ENCODE assay signal across 14 cellular contexts in the genomic region with DNA sequence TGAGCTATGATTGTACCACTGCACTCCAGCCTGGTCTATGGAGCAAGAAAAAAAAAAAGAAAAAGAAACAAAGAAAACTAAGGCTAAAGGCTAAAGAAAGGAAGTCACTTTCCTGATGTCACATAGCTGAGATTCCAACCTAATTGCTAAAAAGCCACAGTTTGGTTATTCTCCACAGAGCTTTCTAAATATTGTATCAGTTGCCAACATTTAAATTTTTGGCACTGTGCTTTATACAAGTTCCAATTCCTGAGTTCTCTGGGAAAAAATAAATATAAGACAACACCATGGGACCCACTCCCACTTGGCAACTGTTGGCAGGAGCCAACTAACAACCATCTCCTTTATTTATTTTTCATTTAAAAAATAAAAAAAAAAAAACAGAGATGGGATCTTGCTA. TPM values are rescaled to one million over a fixed set of nuclear protein-coding genes. Genes with fewer than 3 reads are reported as not detected.
DNase-seq lines count a peak whose midpoint lies in the region; ATAC-seq and TF ChIP-seq lines count a peak whose summit lies in the region.
"Had no signal": no experiment of that assay in that cellular context is flagged by ENCODE, and none has a peak within 500 bp of the region (broad histone marks: within the 10 kb centered on the region; RNA-seq: fewer than 3 reads in every experiment).

No MANE protein-coding gene starts in this region.

- no peaks in the 10 kb centered on the region for H4K20me1 ChIP-seq in MM.1S (ENCODE audit: insufficient read depth, low read length)

- no peaks in the 10 kb centered on the region for H3K27me3 ChIP-seq in SJSA1 (replicated peaks)
- no peaks in the 10 kb centered on the region for H3K27me3 ChIP-seq in spleen (replicated peaks in 1 of 7)
- no peaks in the 10 kb centered on the region for H3K27me3 ChIP-seq in MM.1S (replicated peaks; ENCODE audit: insufficient read depth, low read length)
- no peaks in the 10 kb centered on the region for H3K27me3 ChIP-seq in prostate gland (replicated peaks; ENCODE audit: insufficient read depth)
- H3K27me3 ChIP-seq: uterus had no signal

- H2AFZ ChIP-seq in MM.1S (ENCODE audit: low read length): no peak overlapping the region

- H3K4me3 ChIP-seq in SJSA1 (no peak overlapping the region), fibroblast of the aortic adventitia (ENCODE audit: low read depth, low read length) (no peak overlapping the region), spleen (no peak overlapping the region), MM.1S (ENCODE audit: low read length) (no peak overlapping the region), prostate gland (no peak overlapping the region)
- H3K4me3 ChIP-seq: SK-N-MC, uterus had no signal

- H3K4me1 ChIP-seq in SJSA1 (replicated peaks) (peaks cover 12% of the 10 kb centered on the region), spleen (peaks cover 8 to 21% (median 17%) of the 10 kb centered on the region in 6 donors), MM.1S (ENCODE audit: low read length) (no peaks in the 10 kb centered on the region), prostate gland (replicated peaks) (no peaks in the 10 kb centered on the region)
- H3K4me1 ChIP-seq: uterus had no signal

- no peaks in the 10 kb centered on the region for H3K9me3 ChIP-seq in SJSA1 (replicated peaks)
- no peaks in the 10 kb centered on the region for H3K9me3 ChIP-seq in spleen
- H3K9me3 ChIP-seq in MM.1S (replicated peaks; ENCODE audit: insufficient read depth, low read length): no peaks in the 10 kb centered on the region
- no peaks in the 10 kb centered on the region for H3K9me3 ChIP-seq in prostate gland
- H3K9me3 ChIP-seq: uterus had no signal

- TF ChIP-seq CTCF in fibroblast of the aortic adventitia (IDR thresholded peaks at IDR 0.05; ENCODE audit: insufficient read depth, low read length): no peak
- TF ChIP-seq CTCF in spleen (IDR thresholded peaks at IDR 0.05 in 8 of 11, conservative IDR thresholded peaks at IDR 0.05 in 3 of 11): no peak
- TF ChIP-seq CTCF in MM.1S (IDR thresholded peaks at IDR 0.05; ENCODE audit: low read length): no peak
- TF ChIP-seq CTCF in prostate gland (IDR thresholded peaks at IDR 0.05): no peak

- H3K79me2 ChIP-seq in MM.1S (ENCODE audit: low read length): no peaks in the 10 kb centered on the region

- H3K4me2 ChIP-seq in MM.1S (ENCODE audit: low read depth, low read length): no peak overlapping the region

- H3K27ac ChIP-seq in SJSA1 (peak overlapping the region; percentile 83), spleen (peak overlapping the region in 7 of 8 donors; percentile 26 to 84 (median 74)), MM.1S (ENCODE audit: low read length) (no peak overlapping the region), prostate gland (no peak overlapping the region)
- H3K27ac ChIP-seq: SK-N-MC had no signal

- DNase-seq in Daoy (ENCODE audit: low read depth) (peak; percentile 48), SJSA1 (ENCODE audit: low read depth in 1 of 2, low spot score in 2 of 2) (peak in 1 of 2 experiments; percentile 85), fibroblast of the aortic adventitia (ENCODE audit: low read depth) (peak; percentile 87), spleen (no peak), MM.1S (no peak), prostate gland (ENCODE audit: low spot score) (no peak), KG1 (lab: John Stamatoyannopoulos, UW) (no peak)
- DNase-seq: activated effector memory CD4-positive, alpha-beta T cell treated with anti-CD3 and anti-CD28 coated beads, Interleukin-2, amount 50 U/mL, for 16 hours; head of caudate nucleus; NCI-H187; uterus had no signal

- intact Hi-C loops in spleen (cut with DNase I; ENCODE audit: low total_unique reads) (no loop called here), prostate gland (cut with DNase I) (no loop called here)

- H3K36me3 ChIP-seq in SJSA1: peaks cover 11% of the 10 kb centered on the region
- peaks cover 0 to 27% (median 2%) of the 10 kb centered on the region in 6 donors for H3K36me3 ChIP-seq in spleen
- H3K36me3 ChIP-seq in MM.1S (replicated peaks; ENCODE audit: insufficient read depth, low read length): no peaks in the 10 kb centered on the region
- no peaks in the 10 kb centered on the region for H3K36me3 ChIP-seq in prostate gland
- H3K36me3 ChIP-seq: uterus had no signal

- H3K9ac ChIP-seq in MM.1S (ENCODE audit: low read length): no peak overlapping the region

- no peaks in the 10 kb centered on the region for H3K9me2 ChIP-seq in MM.1S (replicated peaks; ENCODE audit: insufficient read depth, low read length)

- H3F3A ChIP-seq in MM.1S (ENCODE audit: insufficient read depth, low read length): no peaks in the 10 kb centered on the region

- TF ChIP-seq POLR2A in spleen (IDR thresholded peaks at IDR 0.05): no peak
- TF ChIP-seq POLR2A in prostate gland (IDR thresholded peaks at IDR 0.05): no peak

- ATAC-seq in GM21529 (IDR thresholded peaks at IDR 0.05; ENCODE audit: unreplicated experiment): no peak
- ATAC-seq: sciatic nerve had no signal

RNA-seq across cellular contexts. Expression of gene LYPD3, which starts 11.2 kb away (rescaled TPM):
- total RNA-seq in Daoy (2014; rRNA removed; shearing (Covaris generic)): 0.74 TPM in 1 of 2 replicates, not detected in the other
- total RNA-seq in SJSA1 (2014; rRNA removed; shearing (Covaris generic)): 0.13 TPM in 1 of 2 replicates, not detected in the other
- total RNA-seq in fibroblast of the aortic adventitia (ENCODE audit: low replicate concordance): 0.36 TPM in 1 of 2 replicates, not detected in the other
- 1 to 10 TPM in 6 of 7 donors, under 1 TPM in 1; 0.57 to 2.8 (median 1.4) TPM for total RNA-seq in spleen
- polyA plus RNA-seq in spleen: 1 to 10 TPM; 1.5 to 1.7 (median 1.6) TPM
- total RNA-seq in prostate gland: 10 to 100 TPM in 1 of 2 donors, 1 to 10 TPM in 1; 9.8 to 27.6 TPM

RNA-seq across cellular contexts. Expression of gene PHLDB3, which starts 27.9 kb away (rescaled TPM):
- total RNA-seq in Daoy (2014; rRNA removed; shearing (Covaris generic)): 7.8 and 17.6 TPM in 2 replicates
- total RNA-seq in SJSA1 (2014; rRNA removed; shearing (Covaris generic)): 15.1 and 15.8 TPM in 2 replicates
- total RNA-seq in fibroblast of the aortic adventitia (ENCODE audit: low replicate concordance) (8.0 and 11.4 TPM in 2 replicates), spleen (10 to 100 TPM in 5 of 7 donors, 1 to 10 TPM in 2; 8.0 to 23.0 (median 14.8) TPM), prostate gland (10 to 100 TPM; 43.5 to 54.5 TPM)
- polyA plus RNA-seq in spleen: 10 to 100 TPM; 10.4 to 22.8 (median 17.4) TPM

RNA-seq across cellular contexts. Expression of gene ETHE1, which starts 50.4 kb away (rescaled TPM):
- 17.9 and 29.7 TPM in 2 replicates for total RNA-seq in Daoy (2014; rRNA removed; shearing (Covaris generic))
- total RNA-seq in SJSA1 (2014; rRNA removed; shearing (Covaris generic)): 23.7 and 30.5 TPM in 2 replicates
- total RNA-seq in fibroblast of the aortic adventitia (ENCODE audit: low replicate concordance) (11.3 and 78.2 TPM in 2 replicates), spleen (10 to 100 TPM; 25.3 to 53.4 (median 34.6) TPM), prostate gland (100 to 1,000 TPM in 1 of 2 donors, 10 to 100 TPM in 1; 32.8 to 122 TPM)
- polyA plus RNA-seq in spleen: 10 to 100 TPM; 20.2 to 42.8 (median 35.3) TPM

RNA-seq across cellular contexts. Expression of gene ZNF575, which starts 56.4 kb away (rescaled TPM):
- not detected in 2 replicates for total RNA-seq in Daoy (2014; rRNA removed; shearing (Covaris generic))
- total RNA-seq in SJSA1 (2014; rRNA removed; shearing (Covaris generic)): 0.09 and 0.42 TPM in 2 replicates
- total RNA-seq in fibroblast of the aortic adventitia (ENCODE audit: low replicate concordance) (0.63 TPM in 1 of 2 replicates, not detected in the other), spleen (1 to 10 TPM in 5 of 7 donors, not detected in 2; 1.0 to 4.3 (median 2.4) TPM), prostate gland (1 to 10 TPM in 1 of 2 donors, not detected in 1; 2.0 TPM)
- 1 to 10 TPM in 1 of 3 donors, under 1 TPM in 2; 0.82 to 1.9 (median 0.87) TPM for polyA plus RNA-seq in spleen

Comparison
In these comparisons a context has a peak if more than half of its experiments do, and no peak if none do; other contexts are left out.
1. DNase-seq: peak in Daoy (single experiment) and fibroblast of the aortic adventitia (single experiment); none in spleen (single experiment), MM.1S (single experiment), prostate gland (single experiment) and KG1 (single experiment).
2. H3K27ac ChIP-seq: peak in SJSA1 (single experiment) and spleen (7 of 8); none in MM.1S (single experiment) and prostate gland (0 of 2).